25 cellular contexts compared by ENCODE assay signal in genomic region chr4:103692615-103693014, GRCh38. TPM values are rescaled to one million over a fixed set of nuclear protein-coding genes. Genes with fewer than 3 reads are reported as not detected.
"Had no signal": no experiment of that assay in that cellular context is flagged by ENCODE, and none has a peak within 500 bp of the region (broad histone marks: within the 10 kb centered on the region; RNA-seq: fewer than 3 reads in every experiment).

No MANE protein-coding gene starts in this region.

- H3K36me3 ChIP-seq: SJSA1 had no signal

- H3K9me3 ChIP-seq: SJSA1 had no signal

- H3K4me1 ChIP-seq: SJSA1 had no signal

- H3K4me3 ChIP-seq: SJSA1, SK-N-MC had no signal

- ATAC-seq: Panc1, T-cell had no signal

- DNase-seq: IMR-90, Karpas-422, KG1, MM.1S, NCI-H1092, NCI-H1105 treated with DMSO at 0.1 percent for 48 hours, NCI-H1417 treated with DMSO at 0.1 percent for 48 hours, NCI-H146, NCI-H1694 treated with DMSO at 0.1 percent for 48 hours, NCI-H1930, NCI-H2081, NCI-H2171, NCI-H226, NCI-H446, NCI-H510A, NCI-H524 treated with DMSO at 0.1 percent for 48 hours, NCI-H69, NCI-H774, Right ventricle myocardium superior, SIG-M5, T-cell had no signal

- H3K27me3 ChIP-seq: SJSA1 had no signal

- H3K27ac ChIP-seq: SJSA1, SK-N-MC had no signal

RNA-seq across cellular contexts. Expression of gene TACR3, which starts 27.2 kb away (rescaled TPM):
- total RNA-seq: IMR-90, Right ventricle myocardium superior, RPMI7951, T-cell had no signal
- polyA plus RNA-seq: IMR-90 had no signal
